1 cellular context compared by ENCODE assay signal in the genomic region with DNA sequence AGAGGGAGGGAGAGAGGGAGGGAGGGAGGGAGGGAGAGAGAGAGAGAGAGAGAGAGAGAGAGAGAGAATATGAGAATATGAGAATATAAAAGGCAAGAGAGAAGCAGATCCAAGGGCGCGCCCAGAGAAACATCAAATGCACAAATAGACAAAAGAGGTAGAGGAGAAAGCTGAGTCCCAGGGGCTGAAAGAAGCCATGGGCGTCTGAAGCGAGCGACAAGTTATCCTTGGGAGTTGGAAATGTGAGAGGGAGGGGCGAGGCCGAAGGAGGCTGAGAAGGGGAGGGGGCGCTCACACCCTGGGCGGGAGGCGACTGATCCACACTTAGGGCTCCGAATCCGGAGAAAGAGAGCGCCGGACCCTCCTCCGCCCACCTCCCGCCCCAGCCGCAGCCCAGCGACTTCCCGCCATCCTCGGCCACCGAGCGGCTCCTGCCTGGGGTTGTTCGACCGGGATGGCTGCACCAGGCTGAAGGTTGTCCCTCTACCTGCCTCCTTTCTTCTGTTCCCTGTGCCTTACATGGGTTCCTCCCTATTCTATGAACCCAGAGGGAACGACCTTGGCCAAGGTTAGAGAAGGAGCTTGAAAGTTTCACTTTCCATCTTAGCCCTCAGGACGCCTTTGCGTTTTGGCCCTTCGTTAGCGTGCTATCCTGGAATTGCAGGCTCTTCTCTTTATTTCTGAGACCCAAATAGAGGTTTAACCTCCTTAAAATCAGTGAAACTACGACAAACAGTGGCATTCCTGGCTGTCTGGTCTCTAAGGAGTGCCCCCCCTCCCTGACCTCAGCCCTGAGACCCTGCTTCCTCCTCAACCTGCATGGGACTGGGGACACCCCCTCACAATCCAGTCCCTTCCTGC.
TF ChIP-seq lines count a peak whose summit lies in the region.

No MANE protein-coding gene starts in this region.

TF ChIP-seq in endothelial cell of umbilical vein, 7 proteins besides CTCF, POLR2A, EP300 and RAD21:
- TF ChIP-seq GATA2 (IDR thresholded peaks at IDR 0.05; ENCODE audit: insufficient read depth, insufficient read length, low read depth, low read length), result no peak
- TF ChIP-seq JUN (IDR thresholded peaks at IDR 0.05; ENCODE audit: borderline replicate concordance, insufficient read depth, insufficient read length, low read depth), result no peak
- no peak for TF ChIP-seq EZH2 (IDR thresholded peaks at IDR 0.05; ENCODE audit: borderline replicate concordance, low read depth, low read length, severe bottlenecking)
